Comparison of ENCODE assay signal across 14 cellular contexts in the genomic region with DNA sequence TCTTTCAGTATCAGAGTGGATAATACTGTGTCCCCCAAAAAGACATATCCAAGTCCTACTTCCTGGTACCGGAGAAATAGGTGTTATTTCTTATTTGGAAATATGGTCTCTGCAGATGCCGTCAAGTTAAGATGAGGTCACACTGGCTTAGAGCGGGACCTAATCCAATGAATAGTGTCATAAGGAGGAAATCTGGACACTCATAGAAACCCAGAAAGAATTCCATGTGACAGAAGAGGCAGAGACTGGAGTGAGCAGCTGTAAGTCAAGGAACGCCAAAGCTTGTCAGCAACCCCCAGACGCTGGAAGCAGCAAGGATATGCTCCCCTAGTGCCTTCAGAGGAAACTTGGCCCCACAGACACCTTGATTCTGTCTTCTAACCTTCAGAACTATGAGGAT.
DNase-seq lines count a peak whose midpoint lies in the region; ATAC-seq and TF ChIP-seq lines count a peak whose summit lies in the region.
"Had no signal": no experiment of that assay in that cellular context is flagged by ENCODE, and none has a peak within 500 bp of the region (broad histone marks: within the 10 kb centered on the region; RNA-seq: fewer than 3 reads in every experiment).

No MANE protein-coding gene starts in this region.

- DNase-seq in heart left ventricle (no peak), right atrium auricular region (ENCODE audit: low spot score) (no peak), foreskin fibroblast (peak; percentile 37 to 56), sigmoid colon (no peak), adrenal gland (no peak), MV-4-11 (lab: John Stamatoyannopoulos, UW) (no peak), brain microvascular endothelial cell (no peak)
- DNase-seq: ACHN; AML-193; Caco-2; CD4-positive, alpha-beta T cell; H9 had no signal

- no peak for TF ChIP-seq CTCF in heart left ventricle (IDR thresholded peaks at IDR 0.05)
- no peak for TF ChIP-seq CTCF in right atrium auricular region (IDR thresholded peaks at IDR 0.05)
- TF ChIP-seq CTCF in HEK293 (tag by site-specific recombination; IDR thresholded peaks at IDR 0.05) = no peak
- TF ChIP-seq CTCF in foreskin fibroblast (IDR thresholded peaks at IDR 0.05; ENCODE audit: low read depth, low read length) = no peak
- no peak for TF ChIP-seq CTCF in sigmoid colon (IDR thresholded peaks at IDR 0.05)
- no peak for TF ChIP-seq CTCF in adrenal gland (IDR thresholded peaks at IDR 0.05)
- TF ChIP-seq CTCF in brain microvascular endothelial cell (IDR thresholded peaks at IDR 0.05; ENCODE audit: low read depth, low read length, missing control alignments) = no peak

- intact Hi-C loops in heart left ventricle (cut with DNase I) (loop anchor here in 2 of 10 donors (10.0 kb wide), 2 partner anchors 163 to 173 kb away; no protein-coding TSS in a partner anchor), sigmoid colon (cut with DNase I) (no loop called here), adrenal gland (cut with DNase I) (loop anchor here in 1 of 2 donors (10.0 kb wide), 3 partner anchors 67 to 197 kb away; a partner anchor contains a TSS)

- no peak for TF ChIP-seq POLR2A in heart left ventricle (IDR thresholded peaks at IDR 0.05)
- TF ChIP-seq POLR2A in sigmoid colon (IDR thresholded peaks at IDR 0.05) = no peak
- no peak for TF ChIP-seq POLR2A in adrenal gland (IDR thresholded peaks at IDR 0.05)

- WGBS in heart left ventricle, 4 donors = 68 to 86% (median 75%) methylated on average over 5 of the region's 5 CpGs
- 78 to 88% methylated on average over 5 of the region's 5 CpGs for WGBS in sigmoid colon, 2 donors
- 84 to 96% (median 91%) methylated on average over 5 of the region's 5 CpGs for WGBS in adrenal gland, 4 donors

- H3K36me3 ChIP-seq in heart left ventricle = no peaks in the 10 kb centered on the region
- no peaks in the 10 kb centered on the region for H3K36me3 ChIP-seq in right atrium auricular region
- H3K36me3 ChIP-seq in HEK293 (ENCODE audit: control insufficient read depth in 2 of 2, insufficient read depth in 1 of 2, low read length in 2 of 2) = no peaks in the 10 kb centered on the region
- no peaks in the 10 kb centered on the region for H3K36me3 ChIP-seq in sigmoid colon
- no peaks in the 10 kb centered on the region for H3K36me3 ChIP-seq in adrenal gland (replicated peaks in 1 of 2)
- no peaks in the 10 kb centered on the region for H3K36me3 ChIP-seq in brain microvascular endothelial cell (replicated peaks)

- CTCF ChIA-PET in HEK293 (lab: Yijun Ruan, JAX) = interaction anchor here (1.0 to 4.8 kb wide), 8 partner anchors 11 to 196 kb away, joined by 3 to 22 read pairs (median 4); a partner anchor contains a TSS

- no peaks in the 10 kb centered on the region for H3K27me3 ChIP-seq in heart left ventricle
- H3K27me3 ChIP-seq in right atrium auricular region = no peaks in the 10 kb centered on the region
- H3K27me3 ChIP-seq in sigmoid colon = no peaks in the 10 kb centered on the region
- H3K27me3 ChIP-seq in adrenal gland = no peaks in the 10 kb centered on the region
- H3K27me3 ChIP-seq in brain microvascular endothelial cell (replicated peaks) = no peaks in the 10 kb centered on the region

- peak in 3 of 4 donors; percentile 28 to 59 (median 31) for ATAC-seq in heart left ventricle

- in situ Hi-C loops in brain microvascular endothelial cell (cut with HindIII; ENCODE audit: low pct_ligation_motif_present, low sequenced_read_pairs) = loop anchor here (25.0 kb wide), 1 partner anchor 185 kb away; no protein-coding TSS in a partner anchor

- no peak overlapping the region for H3K4me3 ChIP-seq in heart left ventricle
- no peak overlapping the region for H3K4me3 ChIP-seq in right atrium auricular region
- H3K4me3 ChIP-seq in HEK293 (ENCODE audit: low read depth, low read length) = no peak overlapping the region
- no peak overlapping the region for H3K4me3 ChIP-seq in foreskin fibroblast (ENCODE audit: low read depth in 1 of 2, low read length in 2 of 2)
- no peak overlapping the region for H3K4me3 ChIP-seq in sigmoid colon
- H3K4me3 ChIP-seq in adrenal gland = no peak overlapping the region
- H3K4me3 ChIP-seq in brain microvascular endothelial cell (ENCODE audit: low read depth, low read length) = no peak overlapping the region

- TF ChIP-seq EP300 in sigmoid colon (IDR thresholded peaks at IDR 0.05) = no peak

- H3K4me1 ChIP-seq in heart left ventricle = peaks cover 0 to 20% (median 1%) of the 10 kb centered on the region in 12 donors
- no peaks in the 10 kb centered on the region for H3K4me1 ChIP-seq in right atrium auricular region
- no peaks in the 10 kb centered on the region; the same call in 1 of the 2 replicates for H3K4me1 ChIP-seq in HEK293 (ENCODE audit: control insufficient read depth, insufficient read depth, low read length)
- peaks cover 0 to 79% (median 67%) of the 10 kb centered on the region in 4 donors for H3K4me1 ChIP-seq in sigmoid colon
- peaks cover 18 to 20% of the 10 kb centered on the region in 2 donors for H3K4me1 ChIP-seq in adrenal gland (replicated peaks in 1 of 2)
- H3K4me1 ChIP-seq: Caco-2 had no signal

- H3K9me3 ChIP-seq in heart left ventricle (peaks cover 0 to 8% (median 0%) of the 10 kb centered on the region in 12 donors), right atrium auricular region (peaks cover 0 to 6% of the 10 kb centered on the region in 2 donors), HEK293 (ENCODE audit: control insufficient read depth, insufficient read depth, low read depth, low read length) (no peaks in the 10 kb centered on the region; the same call in 1 of the 2 replicates), sigmoid colon (no peaks in the 10 kb centered on the region), adrenal gland (replicated peaks in 1 of 3) (no peaks in the 10 kb centered on the region)
- H3K9me3 ChIP-seq: Caco-2 had no signal

- POLR2A ChIA-PET in HEK293 (lab: Yijun Ruan, JAX) = no interaction called here

- H3K27ac ChIP-seq in heart left ventricle (peak overlapping the region in 1 of 12 donors; percentile 80), right atrium auricular region (no peak overlapping the region), HEK293 (ENCODE audit: extremely low read depth, low read depth, low read length) (no peak overlapping the region), sigmoid colon (peak overlapping the region in 3 of 4 donors; percentile 6 to 81 (median 14)), adrenal gland (no peak overlapping the region), brain microvascular endothelial cell (no peak overlapping the region)
- H3K27ac ChIP-seq: C4-2B had no signal

TF ChIP-seq in HEK293, 187 proteins besides CTCF, POLR2A, EP300 and RAD21:
- TF ChIP-seq GFI1B (tag by site-specific recombination; IDR thresholded peaks at IDR 0.05) = no peak
- no peak for TF ChIP-seq ZSCAN30 (tag by site-specific recombination; IDR thresholded peaks at IDR 0.05)
- TF ChIP-seq ZNF548 (tag by site-specific recombination; IDR thresholded peaks at IDR 0.05) = peak; percentile 62; the same call in 1 of the 2 replicates

Comparison
In these comparisons a context has a peak if more than half of its experiments do, and no peak if none do; other contexts are left out.
1. DNase-seq: peak in foreskin fibroblast (2 of 2); none in heart left ventricle (0 of 5), right atrium auricular region (single experiment), sigmoid colon (single experiment), adrenal gland (0 of 7), MV-4-11 (single experiment) and brain microvascular endothelial cell (single experiment).
2. H3K27ac ChIP-seq: peak in sigmoid colon (3 of 4); none in right atrium auricular region (0 of 2), HEK293 (single experiment), adrenal gland (0 of 5) and brain microvascular endothelial cell (single experiment).